2 cellular contexts compared by ENCODE assay signal in the genomic region with DNA sequence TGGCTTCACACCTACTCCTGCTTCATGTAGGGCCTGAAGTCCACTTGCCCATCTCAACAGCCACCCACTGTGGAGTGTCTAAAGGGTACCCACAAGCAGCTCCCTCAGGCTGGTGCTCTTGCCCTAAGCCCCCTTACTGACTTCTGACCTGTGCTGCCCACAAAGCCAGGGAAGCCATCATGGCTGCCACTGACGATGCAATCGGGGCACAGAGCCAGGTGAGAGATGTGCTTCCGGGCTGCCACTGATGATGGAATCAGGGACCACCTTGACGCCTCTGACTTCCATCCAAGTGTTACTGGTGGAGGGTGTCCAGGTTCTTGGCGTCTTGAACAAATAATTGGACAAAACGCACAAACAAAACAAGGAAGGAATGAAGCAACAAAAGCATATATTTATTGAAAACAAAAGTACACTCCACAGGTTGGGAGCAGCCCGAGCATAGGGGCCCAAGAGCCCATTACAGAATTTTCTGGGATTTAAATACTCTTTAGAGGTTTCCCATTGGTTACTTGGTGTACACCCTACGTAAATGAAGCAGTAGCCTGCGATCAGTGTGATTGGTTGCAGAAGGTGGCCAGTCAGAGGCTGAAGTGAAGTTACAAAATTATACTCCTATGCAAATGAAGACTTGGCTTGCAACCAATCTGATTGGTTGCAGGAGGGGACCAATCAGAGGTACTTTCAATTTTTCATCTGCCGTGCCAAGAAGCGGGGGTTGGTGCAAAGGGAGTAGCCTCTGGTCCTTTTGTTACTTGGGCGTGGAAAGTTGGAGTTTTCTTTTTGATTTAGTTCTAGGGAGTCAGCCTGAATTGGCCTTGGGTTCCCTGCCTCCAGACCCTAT.
TF ChIP-seq lines count a peak whose summit lies in the region.

No MANE protein-coding gene starts in this region.

TF ChIP-seq in GM23338, 12 proteins besides CTCF, POLR2A, EP300 and RAD21:
- TF ChIP-seq NANOG (IDR thresholded peaks at IDR 0.05; ENCODE audit: borderline replicate concordance) (no peak), POLR2AphosphoS5 (IDR thresholded peaks at IDR 0.05; ENCODE audit: low read depth) (no peak), JUNB (IDR thresholded peaks at IDR 0.05; ENCODE audit: unreplicated experiment) (no peak), CREB1 (CRISPR knock-in tag; IDR thresholded peaks at IDR 0.05; ENCODE audit: low read depth) (no peak), ZNF114 (CRISPR knock-in tag; IDR thresholded peaks at IDR 0.05) (no peak), REST (IDR thresholded peaks at IDR 0.05; ENCODE audit: unreplicated experiment) (no peak)

TF ChIP-seq in K562, 482 proteins besides CTCF, POLR2A, EP300 and RAD21:
- TF ChIP-seq HMG20B (CRISPR knock-in tag; IDR thresholded peaks at IDR 0.05) (no peak), JUND (IDR thresholded peaks at IDR 0.05; ENCODE audit: borderline replicate concordance, low read depth, low read length) (no peak), JUND (tag; IDR thresholded peaks at IDR 0.05; ENCODE audit: borderline replicate concordance, low read depth, low read length) (no peak), HDAC2 (IDR thresholded peaks at IDR 0.05) (no peak), RBM25 (IDR thresholded peaks at IDR 0.05; ENCODE audit: low read depth, low read length, severe bottlenecking) (peak; percentile 57), SRSF1 (IDR thresholded peaks at IDR 0.05; ENCODE audit: low read depth, low read length) (no peak), NFYB (IDR thresholded peaks at IDR 0.05; ENCODE audit: extremely low read depth, insufficient read length) (peak; percentile 33), NFIC (IDR thresholded peaks at IDR 0.05) (0 out of 2 replicates have a peak, but pooled peaks have one; percentile 21), CBX8 (IDR thresholded peaks at IDR 0.05; ENCODE audit: borderline replicate concordance, extremely low read depth, low read depth, low read length, poor library complexity, severe bottlenecking) (no peak)
